Comparison of ENCODE assay signal across 20 cellular contexts in genomic region chr2:60125880-60126444, GRCh38.
A peak's percentile ranks its signal among the peaks of the same experiment; 100 is the strongest.
DNase-seq lines count a peak whose midpoint lies in the region; ATAC-seq, FAIRE-seq and TF ChIP-seq lines count a peak whose summit lies in the region.
"Had no signal": no experiment of that assay in that cellular context is flagged by ENCODE, and none has a peak within 500 bp of the region (broad histone marks: within the 10 kb centered on the region; RNA-seq: fewer than 3 reads in every experiment).

No MANE protein-coding gene starts in this region.

- DNase-seq in DND-41: peak; percentile 24
- DNase-seq in bronchial epithelial cell (ENCODE audit: low read depth): no peak
- DNase-seq in mesendoderm: peak; percentile 14
- DNase-seq in progenitor cell of endocrine pancreas (ENCODE audit: low spot score, unreplicated experiment): no peak
- no peak for DNase-seq in GF-D8 (lab: John Stamatoyannopoulos, UW)
- DNase-seq in CD14-positive monocyte (ENCODE audit: low spot score): no peak
- DNase-seq in DMS114 treated with DMSO at 0.1 percent for 48 hours (lab: John Stamatoyannopoulos, UW; ENCODE audit: unreplicated experiment): no peak
- DNase-seq: 8988T; Calu3; CD8-positive, alpha-beta T cell; DMS53; GOT3; H7; HFFc6; IMR-90 had no signal

- peak overlapping the region; percentile 70 for H3K27ac ChIP-seq in DND-41 (ENCODE audit: low read length)
- no peak overlapping the region for H3K27ac ChIP-seq in mesendoderm (ENCODE audit: low read depth, low read length)
- H3K27ac ChIP-seq: BLaER1, HL-60 had no signal

- H3K18ac ChIP-seq in mesendoderm (ENCODE audit: low read length): no peak overlapping the region

- peak; percentile 32 for FAIRE-seq in bronchial epithelial cell (lab: Jason Lieb, UNC)
- FAIRE-seq: G401.6, GM12892 had no signal

- peak; percentile 50 for ATAC-seq in DND-41 (ENCODE audit: insufficient read depth, low read depth)
- ATAC-seq: CD8-positive, alpha-beta T cell; HCT116 had no signal

- no peaks in the 10 kb centered on the region for H3K79me2 ChIP-seq in DND-41 (ENCODE audit: insufficient read depth, low read length)
- H3K79me2 ChIP-seq in mesendoderm (ENCODE audit: control insufficient read depth, insufficient read depth, low read length): no peaks in the 10 kb centered on the region

- no peak overlapping the region for H2BK120ac ChIP-seq in mesendoderm (ENCODE audit: low read depth, low read length)

- H3K23ac ChIP-seq in mesendoderm (ENCODE audit: low read length): no peak overlapping the region

- H3K9me3 Mint-ChIP-seq in progenitor cell of endocrine pancreas (ENCODE audit: low read depth) (peaks cover 2% of the 10 kb centered on the region), CD14-positive monocyte (peaks cover 0 to 14% (median 4%) of the 10 kb centered on the region in 7 donors)
- H3K9me3 Mint-ChIP-seq: CD8-positive, alpha-beta T cell had no signal

- H3K4me1 Mint-ChIP-seq in progenitor cell of endocrine pancreas (ENCODE audit: low read depth) (peaks cover 22% of the 10 kb centered on the region), CD14-positive monocyte (no peaks in the 10 kb centered on the region)

- TF ChIP-seq CTCF in DND-41 (IDR thresholded peaks at IDR 0.05; ENCODE audit: borderline replicate concordance, extremely low read depth, low read length, poor library complexity, severe bottlenecking): no peak
- no peak for TF ChIP-seq CTCF in bronchial epithelial cell (IDR thresholded peaks at IDR 0.05; ENCODE audit: insufficient read depth, low read length, severe bottlenecking)
- no peak for TF ChIP-seq CTCF in progenitor cell of endocrine pancreas (IDR thresholded peaks at IDR 0.05; ENCODE audit: unreplicated experiment)
- TF ChIP-seq CTCF in CD14-positive monocyte (IDR thresholded peaks at IDR 0.05): no peak

- H3K27me3 ChIP-seq in DND-41 (ENCODE audit: insufficient read depth, low read length, poor library complexity): no peaks in the 10 kb centered on the region
- peaks cover 2% of the 10 kb centered on the region for H3K27me3 ChIP-seq in bronchial epithelial cell (ENCODE audit: control insufficient read depth, insufficient read depth, low read length)
- no peaks in the 10 kb centered on the region for H3K27me3 ChIP-seq in mesendoderm (ENCODE audit: insufficient read depth, low read length, poor library complexity)
- H3K27me3 ChIP-seq: BLaER1 had no signal

- H2BK5ac ChIP-seq in mesendoderm (ENCODE audit: low read length): no peak overlapping the region

- H3K56ac ChIP-seq in mesendoderm (ENCODE audit: low read length): no peak overlapping the region

- intact Hi-C loops in CD14-positive monocyte (cut with micrococcal nuclease): no loop called here

- H3K27me3 Mint-ChIP-seq in progenitor cell of endocrine pancreas: no peaks in the 10 kb centered on the region
- peaks cover 0 to 1% (median 0%) of the 10 kb centered on the region in 3 donors for H3K27me3 Mint-ChIP-seq in CD14-positive monocyte (ENCODE audit: low read depth in 3 of 3)

- peak overlapping the region; percentile 43 for H3K27ac Mint-ChIP-seq in progenitor cell of endocrine pancreas
- H3K27ac Mint-ChIP-seq in CD14-positive monocyte: no peak overlapping the region
- H3K27ac Mint-ChIP-seq: CD8-positive, alpha-beta T cell; HFFc6 had no signal

- H3K4me3 Mint-ChIP-seq in progenitor cell of endocrine pancreas (ENCODE audit: low read depth) (no peak overlapping the region), CD14-positive monocyte (no peak overlapping the region)
- H3K4me3 Mint-ChIP-seq: CD8-positive, alpha-beta T cell; HFFc6 had no signal

- no CpG with 5 or more reads among the region's 5 CpGs for WGBS in mesendoderm (ENCODE audit: extremely low coverage, insufficient coverage, low lambda C conversion rate)

- H3K4me3 ChIP-seq in DND-41 (ENCODE audit: low read depth in 1 of 2, low read length in 2 of 2) (no peak overlapping the region), bronchial epithelial cell (ENCODE audit: low read depth, low read length) (no peak overlapping the region), mesendoderm (ENCODE audit: low read length) (no peak overlapping the region)
- H3K4me3 ChIP-seq: BLaER1 had no signal

- H3K4ac ChIP-seq in mesendoderm (ENCODE audit: low read depth, low read length): no peak overlapping the region

- H4K8ac ChIP-seq in mesendoderm (ENCODE audit: low read depth, low read length): no peak overlapping the region

- no peaks in the 10 kb centered on the region for H4K20me1 ChIP-seq in DND-41 (ENCODE audit: insufficient read depth, low read length)
- H4K20me1 ChIP-seq: BLaER1 had no signal

- H3K36me3 Mint-ChIP-seq in progenitor cell of endocrine pancreas (ENCODE audit: insufficient read depth): no peaks in the 10 kb centered on the region
- no peaks in the 10 kb centered on the region for H3K36me3 Mint-ChIP-seq in CD14-positive monocyte
- H3K36me3 Mint-ChIP-seq: CD8-positive, alpha-beta T cell had no signal

- H3K36me3 ChIP-seq in DND-41 (ENCODE audit: insufficient read depth, low read length) (no peaks in the 10 kb centered on the region), bronchial epithelial cell (ENCODE audit: control insufficient read depth, insufficient read depth, low read length) (no peaks in the 10 kb centered on the region), mesendoderm (ENCODE audit: control insufficient read depth, insufficient read depth, low read length) (no peaks in the 10 kb centered on the region)
- H3K36me3 ChIP-seq: BLaER1 had no signal

- H3K4me1 ChIP-seq in DND-41 (ENCODE audit: insufficient read depth, low read length) (peaks cover 32% of the 10 kb centered on the region), mesendoderm (ENCODE audit: control insufficient read depth, low read depth, low read length) (no peaks in the 10 kb centered on the region)
- H3K4me1 ChIP-seq: BLaER1 had no signal

- H3K9me3 ChIP-seq in DND-41 (ENCODE audit: insufficient read depth, low read length, severe bottlenecking): peaks cover 10% of the 10 kb centered on the region

- H3K4me2 ChIP-seq in DND-41 (ENCODE audit: insufficient read depth, low read length): no peak overlapping the region
- no peak overlapping the region for H3K4me2 ChIP-seq in mesendoderm (ENCODE audit: low read length)
- H3K4me2 ChIP-seq: BLaER1 had no signal

- H2AFZ ChIP-seq in DND-41 (ENCODE audit: low read depth, low read length): peak overlapping the region; percentile 66

- H3K79me1 ChIP-seq in mesendoderm (ENCODE audit: low read length): no peaks in the 10 kb centered on the region

- H4K5ac ChIP-seq in mesendoderm (ENCODE audit: low read length): no peak overlapping the region

- H2BK15ac ChIP-seq in mesendoderm (replicated peaks; ENCODE audit: low read depth): no peak overlapping the region

- no peak overlapping the region for H2AK5ac ChIP-seq in mesendoderm (ENCODE audit: low read length)

- H3K9ac ChIP-seq in DND-41 (ENCODE audit: low read depth, low read length): peak overlapping the region; percentile 14; the same call in 1 of the 2 replicates
- no peak overlapping the region for H3K9ac ChIP-seq in mesendoderm (ENCODE audit: low read length)
- H3K9ac ChIP-seq: BLaER1 had no signal

Comparison
In these comparisons a context has a peak if more than half of its experiments do, and no peak if none do; other contexts are left out.
1. DNase-seq: peak in DND-41 (single experiment) and mesendoderm (single experiment); none in bronchial epithelial cell (single experiment), progenitor cell of endocrine pancreas (single experiment), GF-D8 (single experiment), CD14-positive monocyte (single experiment) and DMS114 treated with DMSO at 0.1 percent for 48 hours (single experiment).